Comparison of ENCODE assay signal across 12 cellular contexts in genomic region chr17:77697480-77698400, GRCh38.
"Had no signal": no experiment of that assay in that cellular context is flagged by ENCODE, and none has a peak within 500 bp of the region (broad histone marks: within the 10 kb centered on the region; RNA-seq: fewer than 3 reads in every experiment).

No MANE protein-coding gene starts in this region.

- H3K4me1 ChIP-seq: adrenal gland had no signal

- H3K4me3 Mint-ChIP-seq: activated CD8-positive, alpha-beta T cell treated with anti-CD3 and anti-CD28 coated beads for 36 hours; activated T-helper 17 cell treated with anti-CD3 and anti-CD28 coated beads, Interleukin-2, amount 50 U/mL, for 72 hours; central memory CD8-positive, alpha-beta T cell had no signal

- H3K27ac ChIP-seq: adrenal gland, stomach had no signal

- H3K9me3 ChIP-seq: adrenal gland had no signal

- H3K9me3 Mint-ChIP-seq: activated T-helper 17 cell treated with anti-CD3 and anti-CD28 coated beads, Interleukin-2, amount 50 U/mL, for 72 hours had no signal

- ATAC-seq: activated CD8-positive, alpha-beta T cell treated with anti-CD3 and anti-CD28 coated beads for 36 hours; activated T-helper 17 cell treated with anti-CD3 and anti-CD28 coated beads, Interleukin-2, amount 50 U/mL, for 72 hours; esophagus mucosa had no signal

- H3K4me3 ChIP-seq: adrenal gland, stomach had no signal

- H3K27ac Mint-ChIP-seq: activated CD8-positive, alpha-beta T cell treated with anti-CD3 and anti-CD28 coated beads for 36 hours; activated T-helper 17 cell treated with anti-CD3 and anti-CD28 coated beads, Interleukin-2, amount 50 U/mL, for 72 hours had no signal

- DNase-seq: activated CD8-positive, alpha-beta T cell treated with anti-CD3 and anti-CD28 coated beads for 36 hours; activated naive CD4-positive, alpha-beta T cell treated with anti-CD3 and anti-CD28 coated beads, Interleukin-2, amount 50 U/mL, for 16 hours; activated T-cell treated with anti-CD3 and anti-CD28 coated beads for 4 hours; dermis blood vessel endothelial cell; stimulated activated CD4-positive, alpha-beta T cell treated with anti-CD3 and anti-CD28 coated beads, Interleukin-15, amount 100 ng/mL, for 24 hours; stimulated activated CD4-positive, alpha-beta T cell treated with anti-CD3 and anti-CD28 coated beads, Interleukin-4, amount 100 ng/mL, for 24 hours; stomach; T-helper 2 cell had no signal

- H3K27me3 ChIP-seq: adrenal gland had no signal

- H3K36me3 ChIP-seq: adrenal gland, stomach had no signal
